ENCODE assay signal across 8 cellular contexts in the genomic region with DNA sequence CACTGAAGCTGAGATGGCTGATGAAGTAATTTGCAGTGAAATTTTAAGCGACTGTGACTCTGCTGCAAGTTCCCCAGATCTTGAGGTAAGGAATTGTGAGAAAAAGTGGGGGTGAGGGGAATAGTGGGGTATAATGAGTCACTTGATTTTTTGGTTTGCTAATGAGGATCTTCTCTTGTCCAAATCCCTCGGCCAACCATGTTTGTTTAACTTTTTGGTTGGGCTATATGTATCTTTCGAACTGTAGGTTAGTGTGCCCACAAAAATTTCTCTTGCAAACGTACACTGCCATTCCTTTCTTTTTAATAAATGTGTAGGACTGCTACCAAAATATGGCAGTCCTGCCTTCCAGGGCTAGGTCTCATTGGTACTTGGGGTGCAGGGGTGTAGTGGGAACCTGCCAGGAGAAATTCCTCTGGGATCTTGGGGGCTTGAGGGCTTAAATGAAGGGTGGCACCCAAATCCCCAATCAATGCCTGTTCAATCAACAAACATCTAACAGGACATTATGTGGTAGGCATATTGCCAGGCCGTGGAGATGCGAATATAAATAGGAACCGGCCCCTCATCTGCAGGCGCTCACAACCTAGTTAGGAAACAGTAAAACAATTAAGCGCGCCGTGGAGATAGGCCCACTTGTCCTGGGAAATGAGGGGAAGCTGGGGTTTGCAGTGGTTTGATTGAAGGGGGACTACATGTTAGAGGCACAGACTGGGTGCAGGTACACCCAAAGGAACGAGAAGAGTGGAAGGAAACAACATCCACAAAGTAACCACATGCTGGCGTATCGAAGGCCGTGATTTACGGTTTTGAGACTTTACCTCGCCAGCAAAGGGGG. TPM values are rescaled to one million over a fixed set of nuclear protein-coding genes. Genes with fewer than 3 reads are reported as not detected.
A peak's percentile ranks its signal among the peaks of the same experiment; 100 is the strongest.
DNase-seq lines count a peak whose midpoint lies in the region; ATAC-seq, FAIRE-seq and TF ChIP-seq lines count a peak whose summit lies in the region.

No MANE protein-coding gene starts in this region.

- peak overlapping the region; percentile 69 to 86 (median 80) for H3K9ac ChIP-seq in skeletal muscle tissue (ENCODE audit: low read depth in 1 of 3, low read length in 3 of 3)

- H3K4me3 ChIP-seq in HAP-1 (peak overlapping the region; percentile 37), WI38 (ENCODE audit: low read depth, low read length) (peak overlapping the region; percentile 45), gastroesophageal sphincter (peak overlapping the region; percentile 25 to 98), skeletal muscle tissue (ENCODE audit: low read length in 3 of 3) (peak overlapping the region; percentile 84 to 88 (median 86))

- DNase-seq in HAP-1 (ENCODE audit: low spot score in 2 of 2) (no peak), GOT3 (lab: John Stamatoyannopoulos, UW) (no peak), HCEC 1CT (no peak), HTR-8/SVneo (ENCODE audit: insufficient read length, low spot score) (no peak), mucosa of gallbladder (ENCODE audit: low spot score) (no peak)

- H3K9me3 ChIP-seq in HAP-1 (no peaks in the 10 kb centered on the region), gastroesophageal sphincter (no peaks in the 10 kb centered on the region), skeletal muscle tissue (ENCODE audit: control insufficient read depth in 3 of 3, low read length in 3 of 3) (no peaks in the 10 kb centered on the region)

- peak overlapping the region; percentile 84 to 98 (median 94) for H3K27ac ChIP-seq in gastroesophageal sphincter
- peak overlapping the region; percentile 97 for H3K27ac ChIP-seq in skeletal muscle tissue (ENCODE audit: low read depth, low read length)

- FAIRE-seq in HTR-8/SVneo (lab: Jason Lieb, UNC) = no peak

- TF ChIP-seq CTCF in WI38 (IDR thresholded peaks at IDR 0.05; ENCODE audit: low read depth, low read length) (no peak), gastroesophageal sphincter (IDR thresholded peaks at IDR 0.05) (no peak)

- TF ChIP-seq POLR2A in gastroesophageal sphincter (IDR thresholded peaks at IDR 0.05) = no peak

- in situ Hi-C loops in HAP-1 (cut with MboI; ENCODE audit: low sequenced_read_pairs) = loop anchor here (10.0 kb wide), 1 partner anchor 235 kb away; the partner anchor contains the start of genes THTPA and ZFHX2

- no peak for TF ChIP-seq EP300 in gastroesophageal sphincter (IDR thresholded peaks at IDR 0.05)

- H3K36me3 ChIP-seq in HAP-1 (replicated peaks) (peaks cover 47% of the 10 kb centered on the region), gastroesophageal sphincter (peaks cover 4 to 29% of the 10 kb centered on the region in 2 donors), skeletal muscle tissue (ENCODE audit: control insufficient read depth in 3 of 3, insufficient read depth in 3 of 3, low read length in 3 of 3) (peaks cover 19 to 22% (median 22%) of the 10 kb centered on the region in 3 donors)

- no peak for ATAC-seq in gastroesophageal sphincter

- H3K4me1 ChIP-seq in HAP-1 (peaks cover 17% of the 10 kb centered on the region), gastroesophageal sphincter (peaks cover 4 to 31% (median 11%) of the 10 kb centered on the region in 3 donors), skeletal muscle tissue (ENCODE audit: control insufficient read depth in 3 of 3, insufficient read depth in 3 of 3, low read length in 3 of 3) (peaks cover 20 to 22% (median 20%) of the 10 kb centered on the region in 3 donors)

- WGBS in gastroesophageal sphincter (ENCODE audit: low coverage in 1 of 2), 2 donors = 83 to 85% methylated on average over 11 to 12 of the region's 17 CpGs

- H3K27me3 ChIP-seq in HAP-1 (ENCODE audit: low read depth) (no peaks in the 10 kb centered on the region), gastroesophageal sphincter (no peaks in the 10 kb centered on the region), skeletal muscle tissue (ENCODE audit: control insufficient read depth in 3 of 3, insufficient read depth in 3 of 3, low read length in 3 of 3) (no peaks in the 10 kb centered on the region)

RNA-seq across cellular contexts. Expression of gene PABPN1, which starts 1.3 kb away (rescaled TPM):
- 10 to 100 TPM; 56.3 to 59.8 (median 57.5) TPM for total RNA-seq in gastroesophageal sphincter
- 40.7 TPM for total RNA-seq in skeletal muscle tissue
- 186 TPM for total RNA-seq in mucosa of gallbladder

RNA-seq across cellular contexts. Expression of gene BCL2L2, which starts 13.3 kb away (rescaled TPM):
- 100 to 1,000 TPM in 3 of 4 donors, 10 to 100 TPM in 1; 99.1 to 157 (median 117) TPM for total RNA-seq in gastroesophageal sphincter
- 11.0 TPM for total RNA-seq in skeletal muscle tissue
- total RNA-seq in mucosa of gallbladder = 54.2 TPM

RNA-seq across cellular contexts. Expression of gene PPP1R3E, which starts 17.3 kb away (rescaled TPM):
- total RNA-seq in gastroesophageal sphincter = 10 to 100 TPM in 1 of 4 donors, 1 to 10 TPM in 3; 4.4 to 14.0 (median 7.2) TPM
- total RNA-seq in skeletal muscle tissue = 2.6 TPM
- 24.4 TPM for total RNA-seq in mucosa of gallbladder

RNA-seq across cellular contexts. Expression of gene SLC22A17, which starts 32.7 kb away (rescaled TPM):
- total RNA-seq in gastroesophageal sphincter = 10 to 100 TPM; 22.7 to 36.4 (median 30.4) TPM
- total RNA-seq in skeletal muscle tissue = 12.5 TPM
- 64.3 TPM for total RNA-seq in mucosa of gallbladder

RNA-seq across cellular contexts. Expression of gene HOMEZ, which starts 34.0 kb away (rescaled TPM):
- total RNA-seq in gastroesophageal sphincter = 10 to 100 TPM in 2 of 4 donors, 1 to 10 TPM in 2; 7.5 to 11.3 (median 9.4) TPM
- 5.7 TPM for total RNA-seq in skeletal muscle tissue
- total RNA-seq in mucosa of gallbladder = 26.0 TPM
